Comparison of ENCODE assay signal across 14 cellular contexts in genomic region chr3:34948431-34948971, GRCh38.
"Had no signal": no experiment of that assay in that cellular context is flagged by ENCODE, and none has a peak within 500 bp of the region (broad histone marks: within the 10 kb centered on the region; RNA-seq: fewer than 3 reads in every experiment).

No MANE protein-coding gene starts in this region.

- H3K27me3 Mint-ChIP-seq: activated naive CD4-positive, alpha-beta T cell treated with anti-CD3 and anti-CD28 coated beads, Interleukin-2, amount 10 ng/mL, durations not matched to agents 7 days and 5 days; dendritic cell treated with granulocyte-macrophage colony-stimulating factor and Interleukin-4, amounts not matched to agents 40 ng/mL and 50 ng/mL, for 4 days; stimulated activated naive CD8-positive, alpha-beta T cell treated with anti-CD3 and anti-CD28 coated beads, Interleukin-15, amount 100 ng/mL, for 72 hours had no signal

- H3K9me3 ChIP-seq: pancreas, testis had no signal

- H3K4me3 Mint-ChIP-seq: activated naive CD4-positive, alpha-beta T cell treated with anti-CD3 and anti-CD28 coated beads, Interleukin-2, amount 10 ng/mL, durations not matched to agents 7 days and 5 days; dendritic cell treated with granulocyte-macrophage colony-stimulating factor and Interleukin-4, amounts not matched to agents 40 ng/mL and 50 ng/mL, for 4 days; immature natural killer cell; mesothelial cell of epicardium; stimulated activated naive CD8-positive, alpha-beta T cell treated with anti-CD3 and anti-CD28 coated beads, Interleukin-15, amount 100 ng/mL, for 72 hours had no signal

- H3K4me1 Mint-ChIP-seq: activated naive CD4-positive, alpha-beta T cell treated with anti-CD3 and anti-CD28 coated beads, Interleukin-2, amount 10 ng/mL, durations not matched to agents 7 days and 5 days; immature natural killer cell; mesothelial cell of epicardium; stimulated activated naive CD8-positive, alpha-beta T cell treated with anti-CD3 and anti-CD28 coated beads, Interleukin-15, amount 100 ng/mL, for 72 hours had no signal

- H3K36me3 ChIP-seq: left lung, pancreas had no signal

- ATAC-seq: left lung; pancreas; stimulated activated naive CD8-positive, alpha-beta T cell treated with anti-CD3 and anti-CD28 coated beads, Interleukin-15, amount 100 ng/mL, for 72 hours had no signal

- H3K27me3 ChIP-seq: left lung, pancreas, testis had no signal

- H3K4me3 ChIP-seq: left lung, pancreas, testis had no signal

- H3K4me1 ChIP-seq: left lung, pancreas, testis had no signal

- DNase-seq: activated CD4-positive, alpha-beta T cell treated with anti-CD3 and anti-CD28 coated beads, Interleukin-2, amount 50 U/mL, for 1 hour; activated naive CD4-positive, alpha-beta T cell treated with anti-CD3 and anti-CD28 coated beads, Interleukin-2, amount 10 ng/mL, durations not matched to agents 7 days and 5 days; activated T-cell treated with anti-CD3 and anti-CD28 coated beads for 4 hours; erythroblast; glutamatergic neuron; immature natural killer cell; left lung; pancreas; stimulated activated CD4-positive, alpha-beta T cell treated with anti-CD3 and anti-CD28 coated beads, Interleukin-4, amount 100 ng/mL, for 1 hour; stimulated activated naive CD8-positive, alpha-beta T cell treated with anti-CD3 and anti-CD28 coated beads, Interleukin-15, amount 100 ng/mL, for 72 hours; testis had no signal

- H3K9me3 Mint-ChIP-seq: stimulated activated naive CD8-positive, alpha-beta T cell treated with anti-CD3 and anti-CD28 coated beads, Interleukin-15, amount 100 ng/mL, for 72 hours had no signal

- H3K27ac ChIP-seq: left lung, pancreas, testis had no signal

- H3K27ac Mint-ChIP-seq: activated naive CD4-positive, alpha-beta T cell treated with anti-CD3 and anti-CD28 coated beads, Interleukin-2, amount 10 ng/mL, durations not matched to agents 7 days and 5 days; activated T-helper 2 cell treated with anti-CD3 and anti-CD28 coated beads, Interferon-gamma antibody, Interleukin-2, Interleukin-4, amounts not matched to agents 10 μg/mL and 5 μg/mL and 100 μg/mL, durations not matched to agents 14 hours and 24 hours and 36 hours; dendritic cell treated with granulocyte-macrophage colony-stimulating factor and Interleukin-4, amounts not matched to agents 40 ng/mL and 50 ng/mL, for 4 days; immature natural killer cell; mesothelial cell of epicardium; stimulated activated naive CD8-positive, alpha-beta T cell treated with anti-CD3 and anti-CD28 coated beads, Interleukin-15, amount 100 ng/mL, for 72 hours had no signal

- H3K36me3 Mint-ChIP-seq: activated naive CD4-positive, alpha-beta T cell treated with anti-CD3 and anti-CD28 coated beads, Interleukin-2, amount 10 ng/mL, durations not matched to agents 7 days and 5 days; immature natural killer cell had no signal
